Comparison of ENCODE assay signal across 1 cellular context in genomic region chr3:14278799-14279705, GRCh38.
A peak's percentile ranks its signal among the peaks of the same experiment; 100 is the strongest.
TF ChIP-seq lines count a peak whose summit lies in the region.

No MANE protein-coding gene starts in this region.

TF ChIP-seq in K562, 482 proteins besides CTCF, POLR2A, EP300 and RAD21 (continued from another document and continues in another):
- no peak for TF ChIP-seq CCNT2 (IDR thresholded peaks at IDR 0.05; ENCODE audit: borderline replicate concordance, extremely low read depth, insufficient read length, low read depth, low read length)
- no peak for TF ChIP-seq EHMT2 (IDR thresholded peaks at IDR 0.05)
- TF ChIP-seq HNRNPK (IDR thresholded peaks at IDR 0.05; ENCODE audit: low read depth, low read length, poor library complexity, severe bottlenecking): no peak
- no peak for TF ChIP-seq TEAD1 (CRISPR knock-in tag; IDR thresholded peaks at IDR 0.05)
- no peak for TF ChIP-seq GABPA (tag; conservative IDR thresholded peaks at IDR 0.05; ENCODE audit: low read depth)
- no peak for TF ChIP-seq TBL1XR1 (IDR thresholded peaks at IDR 0.05; ENCODE audit: low read length in 2 of 2)
- no peak for TF ChIP-seq ZC3H11A (IDR thresholded peaks at IDR 0.05; ENCODE audit: low read depth, low read length)
- TF ChIP-seq PREB (CRISPR knock-in tag; IDR thresholded peaks at IDR 0.05): no peak
- 0 out of 2 replicates have a peak, but pooled peaks have one; percentile 14 for TF ChIP-seq ETV5 (CRISPR knock-in tag; IDR thresholded peaks at IDR 0.05; ENCODE audit: low read depth)
- no peak for TF ChIP-seq HMGXB4 (CRISPR knock-in tag; IDR thresholded peaks at IDR 0.05)
- no peak for TF ChIP-seq MCM3 (IDR thresholded peaks at IDR 0.05)
- TF ChIP-seq STAT6 (CRISPR knock-in tag; IDR thresholded peaks at IDR 0.05): no peak
- no peak for TF ChIP-seq ZNF23 (CRISPR knock-in tag; IDR thresholded peaks at IDR 0.05)
- no peak for TF ChIP-seq MXI1 (IDR thresholded peaks at IDR 0.05; ENCODE audit: low read depth, low read length)
- peak; percentile 57; the same call in 1 of the 2 replicates for TF ChIP-seq BACH1 (tag; IDR thresholded peaks at IDR 0.05)
- no peak for TF ChIP-seq RFX5 (IDR thresholded peaks at IDR 0.05; ENCODE audit: low read depth, low read length)
- TF ChIP-seq PATZ1 (CRISPR knock-in tag; IDR thresholded peaks at IDR 0.05; ENCODE audit: borderline replicate concordance): no peak
- TF ChIP-seq XRCC4 (IDR thresholded peaks at IDR 0.05; ENCODE audit: extremely low read depth, insufficient read depth, insufficient read length): no peak
- no peak for TF ChIP-seq ZNF639 (CRISPR knock-in tag; conservative IDR thresholded peaks at IDR 0.05 in 1 of 2, IDR thresholded peaks at IDR 0.05 in 1 of 2)
- no peak for TF ChIP-seq HMBOX1 (IDR thresholded peaks at IDR 0.05)
- TF ChIP-seq ZEB2 (IDR thresholded peaks at IDR 0.05): peak; percentile 65; the same call in 1 of the 2 replicates
- TF ChIP-seq E2F3 (CRISPR knock-in tag; IDR thresholded peaks at IDR 0.05): no peak
- no peak for TF ChIP-seq ZNF778 (CRISPR knock-in tag; IDR thresholded peaks at IDR 0.05)
- no peak; a peak in 1 of 4 replicates for TF ChIP-seq MNT (conservative IDR thresholded peaks at IDR 0.05)
- TF ChIP-seq SMAD1 (IDR thresholded peaks at IDR 0.05; ENCODE audit: low read depth, low read length, partially characterized antibody): no peak
- no peak for TF ChIP-seq NR2F6 (CRISPR knock-in tag; IDR thresholded peaks at IDR 0.05)
- TF ChIP-seq CXXC5 (CRISPR knock-in tag; IDR thresholded peaks at IDR 0.05): no peak
- TF ChIP-seq CBX3 (IDR thresholded peaks at IDR 0.05; ENCODE audit: borderline replicate concordance in 1 of 2, low read length in 2 of 2): peak in 1 of 2 experiments; percentile 70; a peak in 1 of 3 replicates
- TF ChIP-seq ZNF551 (CRISPR knock-in tag; IDR thresholded peaks at IDR 0.05): no peak
- no peak for TF ChIP-seq SP1 (CRISPR knock-in tag; IDR thresholded peaks at IDR 0.05)
- 0 out of 4 replicates have a peak, but pooled peaks of 1 of the 2 experiments have one; percentile 35 for TF ChIP-seq MAZ (CRISPR knock-in tag; conservative IDR thresholded peaks at IDR 0.05 in 1 of 2, IDR thresholded peaks at IDR 0.05 in 1 of 2)
- TF ChIP-seq TAF7 (tag; IDR thresholded peaks at IDR 0.05): no peak
- TF ChIP-seq TRIM24 (IDR thresholded peaks at IDR 0.05): 0 out of 4 replicates have a peak, but pooled peaks of 1 of the 2 experiments have one; percentile 6
- no peak for TF ChIP-seq FUS (optimal IDR thresholded peaks at IDR 0.05; ENCODE audit: low read depth, low read length)
- peak; percentile 98 for TF ChIP-seq MAFG (tag; conservative IDR thresholded peaks at IDR 0.05)
- no peak for TF ChIP-seq CREB3 (tag; conservative IDR thresholded peaks at IDR 0.05; ENCODE audit: low read depth)
- no peak for TF ChIP-seq RUNX1 (IDR thresholded peaks at IDR 0.05; ENCODE audit: low read depth)
- TF ChIP-seq JUN (IDR thresholded peaks at IDR 0.05; ENCODE audit: borderline replicate concordance, low read depth, low read length): 0 out of 2 replicates have a peak, but pooled peaks have one; percentile 13
- TF ChIP-seq JUN (CRISPR knock-in tag; IDR thresholded peaks at IDR 0.05; ENCODE audit: borderline replicate concordance): no peak
- TF ChIP-seq PTBP1 (IDR thresholded peaks at IDR 0.05; ENCODE audit: low read depth, low read length): no peak
- TF ChIP-seq MYC (IDR thresholded peaks at IDR 0.05; ENCODE audit: low read depth, low read length): peak; percentile 74; the same call in 1 of the 2 replicates
- no peak for TF ChIP-seq MYC (CRISPR knock-in tag; IDR thresholded peaks at IDR 0.05; ENCODE audit: borderline replicate concordance, low read depth)
- TF ChIP-seq ZNF354B (CRISPR knock-in tag; IDR thresholded peaks at IDR 0.05): no peak
- TF ChIP-seq CREM (IDR thresholded peaks at IDR 0.05; ENCODE audit: low read depth): no peak
- TF ChIP-seq ZNF3 (CRISPR knock-in tag; IDR thresholded peaks at IDR 0.05): no peak
- TF ChIP-seq ADNP (tag; IDR thresholded peaks at IDR 0.05): no peak
- TF ChIP-seq STAT5B (CRISPR knock-in tag; IDR thresholded peaks at IDR 0.05): no peak
- TF ChIP-seq ZSCAN32 (CRISPR knock-in tag; IDR thresholded peaks at IDR 0.05): no peak
- TF ChIP-seq ZBTB9 (CRISPR knock-in tag; IDR thresholded peaks at IDR 0.05): no peak
- TF ChIP-seq ZNF143 (CRISPR knock-in tag; IDR thresholded peaks at IDR 0.05): no peak
- peak; percentile 97 for TF ChIP-seq MAFK (IDR thresholded peaks at IDR 0.05; ENCODE audit: low read length)
- TF ChIP-seq ZNF444 (CRISPR knock-in tag; IDR thresholded peaks at IDR 0.05): no peak
- TF ChIP-seq SMARCA4 (IDR thresholded peaks at IDR 0.05): peak; percentile 55; the same call in 1 of the 2 replicates
- peak; percentile 64 for TF ChIP-seq SMARCE1 (IDR thresholded peaks at IDR 0.05)
